ENCODE assay signal across 8 cellular contexts in genomic region chr14:73784065-73784987, GRCh38.
DNase-seq lines count a peak whose midpoint lies in the region; ATAC-seq, FAIRE-seq and TF ChIP-seq lines count a peak whose summit lies in the region.

No MANE protein-coding gene starts in this region.

- FAIRE-seq in GM18507 (lab: Jason Lieb, UNC): peak; percentile 77

- H3K4me3 ChIP-seq in fibroblast of villous mesenchyme (ENCODE audit: low read depth, low read length) (peak overlapping the region; percentile 73), skin epidermis (peak overlapping the region in 1 of 7 experiments; percentile 50)

- peak overlapping the region; percentile 91 for H3K4me3 Mint-ChIP-seq in T-helper 2 cell treated with Interferon-gamma antibody and Interleukin-4, amounts not matched to agents 5 μg/mL and 100 μg/mL, for 36 hours

- peak overlapping the region in 20 of 21 experiments; percentile 66 to 100 (median 96) for H3K27ac ChIP-seq in skin epidermis

- H3K9me3 Mint-ChIP-seq in T-helper 2 cell treated with Interferon-gamma antibody and Interleukin-4, amounts not matched to agents 5 μg/mL and 100 μg/mL, for 36 hours: no peaks in the 10 kb centered on the region

- ATAC-seq in HG03196 (IDR thresholded peaks at IDR 0.05; ENCODE audit: unreplicated experiment): no peak

- in situ Hi-C loops in G401 (cut with HindIII; ENCODE audit: low sequenced_read_pairs): no loop called here

- H3K36me3 Mint-ChIP-seq in T-helper 2 cell treated with Interferon-gamma antibody and Interleukin-4, amounts not matched to agents 5 μg/mL and 100 μg/mL, for 36 hours (ENCODE audit: low read depth): peaks cover 9% of the 10 kb centered on the region

- H3K4me1 Mint-ChIP-seq in T-helper 2 cell treated with Interferon-gamma antibody and Interleukin-4, amounts not matched to agents 5 μg/mL and 100 μg/mL, for 36 hours (ENCODE audit: low read depth): peaks cover 59% of the 10 kb centered on the region

- no peak for TF ChIP-seq CTCF in fibroblast of villous mesenchyme (IDR thresholded peaks at IDR 0.05; ENCODE audit: insufficient read depth, low read depth, low read length)

- no peak for DNase-seq in GM18507 (ENCODE audit: extremely low spot score, insufficient read length, low read depth)
- DNase-seq in T-helper 2 cell treated with Interferon-gamma antibody and Interleukin-4, amounts not matched to agents 5 μg/mL and 100 μg/mL, for 36 hours (ENCODE audit: low spot score): no peak
- DNase-seq in fibroblast of villous mesenchyme (ENCODE audit: low read depth): peak; percentile 96
- DNase-seq in DMS53 treated with DMSO at 0.1 percent for 48 hours (lab: John Stamatoyannopoulos, UW; ENCODE audit: unreplicated experiment): no peak
- DNase-seq in G401 (ENCODE audit: low spot score): no peak
- DNase-seq in RPMI8226: no peak

- no peaks in the 10 kb centered on the region for H3K27me3 Mint-ChIP-seq in T-helper 2 cell treated with Interferon-gamma antibody and Interleukin-4, amounts not matched to agents 5 μg/mL and 100 μg/mL, for 36 hours (ENCODE audit: low read depth)

- peak overlapping the region; percentile 85 for H3K27ac Mint-ChIP-seq in T-helper 2 cell treated with Interferon-gamma antibody and Interleukin-4, amounts not matched to agents 5 μg/mL and 100 μg/mL, for 36 hours
